ENCODE assay signal across 21 cellular contexts in the genomic region with DNA sequence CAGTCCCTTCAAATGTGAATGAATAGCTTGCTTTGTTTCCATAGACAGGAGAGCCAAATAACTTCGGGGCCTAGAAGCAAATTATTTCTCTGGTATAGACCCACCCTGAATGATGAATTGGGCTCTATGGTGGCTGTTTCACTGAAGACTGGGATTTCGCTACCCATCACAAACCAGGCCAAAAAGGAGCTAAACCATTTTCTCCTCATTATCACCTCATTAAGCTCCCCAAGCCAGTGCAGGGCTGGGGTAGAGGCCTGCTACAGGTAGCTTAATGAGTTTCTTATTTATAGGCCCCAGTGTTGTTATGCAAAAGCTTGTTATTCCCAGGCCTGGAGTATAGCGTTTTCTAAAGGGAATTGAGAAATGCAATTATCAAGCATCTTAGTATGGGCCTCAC.
DNase-seq lines count a peak whose midpoint lies in the region; ATAC-seq, FAIRE-seq and TF ChIP-seq lines count a peak whose summit lies in the region.
"Had no signal": no experiment of that assay in that cellular context is flagged by ENCODE, and none has a peak within 500 bp of the region (broad histone marks: within the 10 kb centered on the region; RNA-seq: fewer than 3 reads in every experiment).

No MANE protein-coding gene starts in this region.

- H2BK12ac ChIP-seq in H1 (ENCODE audit: low read depth, low read length) = no peak overlapping the region
- H2BK12ac ChIP-seq in mesenchymal stem cell (ENCODE audit: low read length in 2 of 2) = no peak overlapping the region

- no peak overlapping the region for H3K4ac ChIP-seq in H1 (replicated peaks; ENCODE audit: insufficient read length, low read depth, low read length)
- no peak overlapping the region for H3K4ac ChIP-seq in mesenchymal stem cell (ENCODE audit: low read depth in 1 of 2, low read length in 2 of 2)

- H4K91ac ChIP-seq in H1 (replicated peaks; ENCODE audit: insufficient read length, low read length) (no peak overlapping the region), mesenchymal stem cell (ENCODE audit: low read length) (no peak overlapping the region)

- TF ChIP-seq EP300 in H1 (IDR thresholded peaks at IDR 0.05; ENCODE audit: borderline replicate concordance in 1 of 2, low read depth in 2 of 2, low read length in 2 of 2) = no peak
- no peak for TF ChIP-seq EP300 in esophagus muscularis mucosa (IDR thresholded peaks at IDR 0.05)

- WGBS in H1 (ENCODE audit: extremely low coverage in 1 of 2, insufficient coverage in 1 of 2, insufficient read length in 1 of 2, insufficient replicate concordance in 2 of 2, low coverage in 1 of 2, low lambda C conversion rate in 2 of 2, missing lambda C conversion rate in 1 of 2), 2 experiments = 76% methylated on average over 3 of the region's 3 CpGs; no CpG with 5 or more reads in 1 of the 2 experiments
- 47% methylated on average over 2 of the region's 3 CpGs for WGBS in mesenchymal stem cell
- WGBS in esophagus muscularis mucosa = 85% methylated on average over 3 of the region's 3 CpGs

- H3K79me2 ChIP-seq in H1 (ENCODE audit: control insufficient read depth in 1 of 2, insufficient read depth in 2 of 2, low read length in 2 of 2) = no peaks in the 10 kb centered on the region

- H3K9ac ChIP-seq in H1 (replicated peaks in 1 of 4; ENCODE audit: extremely low read depth in 1 of 4, low read depth in 3 of 4, low read length in 3 of 4) (no peak overlapping the region), mesenchymal stem cell (ENCODE audit: low read length) (no peak overlapping the region)

- POLR2A ChIA-PET in H1 (lab: Charles Lee; ENCODE audit: partially characterized antibody) = no interaction called here

- H3K36me3 ChIP-seq in H7 (replicated peaks; ENCODE audit: control insufficient read depth, insufficient read depth, low read length) (no peaks in the 10 kb centered on the region), H1 (ENCODE audit: control insufficient read depth in 2 of 4, insufficient read depth in 4 of 4, low read length in 3 of 4) (no peaks in the 10 kb centered on the region), mesenchymal stem cell (ENCODE audit: control insufficient read depth in 1 of 2, insufficient read depth in 2 of 2, low read depth in 1 of 2, low read length in 2 of 2) (no peaks in the 10 kb centered on the region), esophagus muscularis mucosa (no peaks in the 10 kb centered on the region)
- H3K36me3 ChIP-seq: BE2C had no signal

- H3K18ac ChIP-seq in H1 (ENCODE audit: extremely low read depth, low read length) (no peak overlapping the region), mesenchymal stem cell (ENCODE audit: low read depth in 1 of 2, low read length in 2 of 2) (no peak overlapping the region)

- H2AK5ac ChIP-seq in H1 (ENCODE audit: low read depth, low read length) (no peak overlapping the region), mesenchymal stem cell (ENCODE audit: low read length, severe bottlenecking) (no peak overlapping the region)

- no peaks in the 10 kb centered on the region for H4K20me1 ChIP-seq in H1 (replicated peaks in 1 of 2; ENCODE audit: control insufficient read depth in 1 of 2, insufficient read depth in 2 of 2, low read length in 2 of 2)

- no peak overlapping the region for H4K5ac ChIP-seq in H1 (ENCODE audit: insufficient read length, low read depth, low read length)

- H3K9me3 ChIP-seq in H1 (ENCODE audit: insufficient read depth in 2 of 2, low read depth in 1 of 2, low read length in 1 of 2) = no peaks in the 10 kb centered on the region
- H3K9me3 ChIP-seq in mesenchymal stem cell (ENCODE audit: control insufficient read depth, low read length) = no peaks in the 10 kb centered on the region
- H3K9me3 ChIP-seq in esophagus muscularis mucosa = no peaks in the 10 kb centered on the region
- H3K9me3 ChIP-seq: BE2C had no signal

- no peak overlapping the region for H2BK20ac ChIP-seq in H1 (ENCODE audit: low read length)

- H2AFZ ChIP-seq in H1 (ENCODE audit: low read length) = no peak overlapping the region
- H2AFZ ChIP-seq in mesenchymal stem cell (ENCODE audit: low read depth, low read length) = no peak overlapping the region

- H3K27ac ChIP-seq in H1 (ENCODE audit: low read depth, low read length) (no peak overlapping the region), mesenchymal stem cell (ENCODE audit: low read length, poor library complexity, severe bottlenecking) (no peak overlapping the region), esophagus muscularis mucosa (replicated peaks in 1 of 4) (no peak overlapping the region)

- intact Hi-C loops in esophagus muscularis mucosa (cut with DNase I) = no loop called here

- peaks cover 5% of the 10 kb centered on the region; the same call in 1 of the 2 replicates for H3K27me3 ChIP-seq in H7 (ENCODE audit: control insufficient read depth, insufficient read depth, low read length)
- no peaks in the 10 kb centered on the region for H3K27me3 ChIP-seq in H1 (replicated peaks in 1 of 4; ENCODE audit: control insufficient read depth in 3 of 4, extremely low read depth in 1 of 4, insufficient read depth in 3 of 4, low read length in 3 of 4)
- H3K27me3 ChIP-seq in mesenchymal stem cell (ENCODE audit: control insufficient read depth in 1 of 2, insufficient read depth in 1 of 2, low read length in 2 of 2) = no peaks in the 10 kb centered on the region
- no peaks in the 10 kb centered on the region for H3K27me3 ChIP-seq in esophagus muscularis mucosa
- H3K27me3 ChIP-seq: BE2C had no signal

- H3K23ac ChIP-seq in H1 (ENCODE audit: insufficient read length) = no peak overlapping the region
- H3K23ac ChIP-seq in mesenchymal stem cell (ENCODE audit: low read length in 2 of 2) = no peak overlapping the region

- no peak overlapping the region for H3K56ac ChIP-seq in H1 (replicated peaks; ENCODE audit: insufficient read length, low read depth, low read length)

- TF ChIP-seq CTCF in H1 (IDR thresholded peaks at IDR 0.05; ENCODE audit: control extremely low read depth in 1 of 3, insufficient read depth in 1 of 3, low read depth in 1 of 3, low read length in 3 of 3) = no peak
- no peak for TF ChIP-seq CTCF in esophagus muscularis mucosa (IDR thresholded peaks at IDR 0.05)

- no peak overlapping the region for H2BK15ac ChIP-seq in H1 (ENCODE audit: low read length)
- H2BK15ac ChIP-seq in mesenchymal stem cell (ENCODE audit: low read depth, poor library complexity, severe bottlenecking) = peak overlapping the region; percentile 30

- CTCF ChIA-PET in H1 (lab: Charles Lee; ENCODE audit: partially characterized antibody) = interaction anchor here (1.2 to 1.5 kb wide), 2 partner anchors 9 to 45 kb away, joined by 3 to 5 read pairs; no protein-coding TSS in a partner anchor

- H3K79me1 ChIP-seq in H1 (ENCODE audit: low read depth, low read length) = no peaks in the 10 kb centered on the region
- H3K79me1 ChIP-seq in mesenchymal stem cell (replicated peaks; ENCODE audit: low read length, poor library complexity, severe bottlenecking) = no peaks in the 10 kb centered on the region

- TF ChIP-seq POLR2A in H1 (IDR thresholded peaks at IDR 0.05; ENCODE audit: control extremely low read depth in 1 of 2, low read depth in 2 of 2, low read length in 2 of 2) = no peak
- TF ChIP-seq POLR2A in esophagus muscularis mucosa (IDR thresholded peaks at IDR 0.05; ENCODE audit: low read depth) = no peak

- H3K4me3 ChIP-seq in H7 (ENCODE audit: insufficient read depth, low read depth, low read length) = no peak overlapping the region
- no peak overlapping the region for H3K4me3 ChIP-seq in H1 (ENCODE audit: extremely low read depth in 1 of 4, insufficient read depth in 2 of 4, low read depth in 3 of 4, low read length in 4 of 4)
- no peak overlapping the region for H3K4me3 ChIP-seq in mesenchymal stem cell (ENCODE audit: insufficient read depth in 1 of 2, low read depth in 1 of 2, low read length in 2 of 2)
- H3K4me3 ChIP-seq in esophagus muscularis mucosa = no peak overlapping the region

- no peak for FAIRE-seq in H1 (lab: Jason Lieb, UNC)
- FAIRE-seq: A204.1, HepG2, HTR-8/SVneo had no signal

- H4K8ac ChIP-seq in H1 (ENCODE audit: extremely low read depth, insufficient read depth, low read length) (no peak overlapping the region), mesenchymal stem cell (ENCODE audit: low read length) (no peak overlapping the region)

- H3K4me2 ChIP-seq in H1 (ENCODE audit: insufficient read depth in 1 of 2, low read depth in 2 of 2, low read length in 2 of 2) (peak overlapping the region; percentile 1 to 16; a peak in 1 of 4 replicates), mesenchymal stem cell (ENCODE audit: low read length, poor library complexity, severe bottlenecking) (no peak overlapping the region)

- no peak for TF ChIP-seq RAD21 in H1 (IDR thresholded peaks at IDR 0.05 in 1 of 2, conservative IDR thresholded peaks at IDR 0.05 in 1 of 2; ENCODE audit: low read depth in 2 of 2, low read length in 2 of 2)

- H3K4me1 ChIP-seq in H1 (replicated peaks in 1 of 4; ENCODE audit: control insufficient read depth in 3 of 4, insufficient read depth in 4 of 4, low read length in 3 of 4) (peaks cover 0 to 10% (median 6%) of the 10 kb centered on the region in 4 experiments; a peak in 2 of 7 replicates), mesenchymal stem cell (ENCODE audit: control insufficient read depth, insufficient read depth, low read depth, low read length) (no peaks in the 10 kb centered on the region), esophagus muscularis mucosa (no peaks in the 10 kb centered on the region)
- H3K4me1 ChIP-seq: BE2C had no signal

- no peak for ATAC-seq in HG02759 (IDR thresholded peaks at IDR 0.05; ENCODE audit: unreplicated experiment)
- ATAC-seq: HCT116, HepG2 had no signal

- DNase-seq in H7 = peak; percentile 10
- no peak for DNase-seq in H1 (ENCODE audit: low read depth in 1 of 2, low spot score in 2 of 2)
- DNase-seq in mesenchymal stem cell = no peak
- no peak for DNase-seq in esophagus muscularis mucosa (ENCODE audit: extremely low spot score)
- DNase-seq in putamen (ENCODE audit: low spot score) = no peak
- DNase-seq: ACHN; BE2C; C1 segment of cervical spinal cord; CD4-positive, CD25-positive, alpha-beta regulatory T cell; CD8-positive, alpha-beta memory T cell; COR-L47; DMS 273 treated with DMSO at 0.1 percent for 48 hours; DMS53; GDM1; HFFc6; KBM-7 had no signal

- H2BK120ac ChIP-seq in H1 (replicated peaks; ENCODE audit: low read depth, low read length) = no peak overlapping the region
- no peak overlapping the region for H2BK120ac ChIP-seq in mesenchymal stem cell (ENCODE audit: low read depth, low read length)

- H3K14ac ChIP-seq in H1 (ENCODE audit: insufficient read length) (no peak overlapping the region), mesenchymal stem cell (ENCODE audit: low read length in 2 of 2) (no peak overlapping the region)

- no peaks in the 10 kb centered on the region for H3K23me2 ChIP-seq in H1 (ENCODE audit: low read depth, low read length)

- H2BK5ac ChIP-seq in H1 (ENCODE audit: low read depth, low read length) (no peak overlapping the region), mesenchymal stem cell (ENCODE audit: low read depth, low read length, poor library complexity, severe bottlenecking) (no peak overlapping the region)

TF ChIP-seq in H1, 55 proteins besides CTCF, POLR2A, EP300 and RAD21 (continues in another document):
- TF ChIP-seq BRCA1 (IDR thresholded peaks at IDR 0.05; ENCODE audit: low read depth, low read length) (no peak), EZH2 (IDR thresholded peaks at IDR 0.05; ENCODE audit: low read depth, low read length, severe bottlenecking) (no peak), SIX5 (IDR thresholded peaks at IDR 0.05; ENCODE audit: low read depth, low read length) (no peak), EGR1 (IDR thresholded peaks at IDR 0.05; ENCODE audit: borderline replicate concordance, low read depth, low read length) (no peak)
